Comparison of ENCODE assay signal across 12 cellular contexts in genomic region chr12:73421832-73422231, GRCh38.
A peak's percentile ranks its signal among the peaks of the same experiment; 100 is the strongest.
DNase-seq lines count a peak whose midpoint lies in the region; ATAC-seq and TF ChIP-seq lines count a peak whose summit lies in the region.
"Had no signal": no experiment of that assay in that cellular context is flagged by ENCODE, and none has a peak within 500 bp of the region (broad histone marks: within the 10 kb centered on the region; RNA-seq: fewer than 3 reads in every experiment).

No MANE protein-coding gene starts in this region.

- H3K36me3 Mint-ChIP-seq in activated naive CD8-positive, alpha-beta T cell treated with anti-CD3 and anti-CD28 coated beads, Interleukin-2, amount 50 U/mL, for 24 hours (ENCODE audit: low read depth): no peaks in the 10 kb centered on the region
- H3K36me3 Mint-ChIP-seq in activated naive CD8-positive, alpha-beta T cell treated with anti-CD3 and anti-CD28 coated beads for 36 hours: no peaks in the 10 kb centered on the region
- H3K36me3 Mint-ChIP-seq: T-cell had no signal

- TF ChIP-seq POLR2A in erythroblast (IDR thresholded peaks at IDR 0.05; ENCODE audit: low read length): no peak

- DNase-seq in activated naive CD8-positive, alpha-beta T cell treated with anti-CD3 and anti-CD28 coated beads, Interleukin-2, amount 50 U/mL, for 24 hours: no peak
- DNase-seq in activated naive CD8-positive, alpha-beta T cell treated with anti-CD3 and anti-CD28 coated beads for 36 hours: no peak
- DNase-seq in astrocyte of the spinal cord (ENCODE audit: low read depth, low spot score) (peak; percentile 42), SKM-1 treated with dmso at 0.1 percent for 144 hours (lab: John Stamatoyannopoulos, UW; ENCODE audit: unreplicated experiment) (no peak), erythroblast (lab: John Stamatoyannopoulos, UW) (no peak)
- no peak for DNase-seq in activated CD4-positive, CD25-positive, alpha-beta regulatory T cell (lab: John Stamatoyannopoulos, UW)
- DNase-seq: NCI-H446, T-cell, upper lobe of left lung had no signal

- peaks cover 18% of the 10 kb centered on the region for H3K9me3 Mint-ChIP-seq in activated naive CD8-positive, alpha-beta T cell treated with anti-CD3 and anti-CD28 coated beads, Interleukin-2, amount 50 U/mL, for 24 hours
- H3K9me3 Mint-ChIP-seq in activated naive CD8-positive, alpha-beta T cell treated with anti-CD3 and anti-CD28 coated beads for 36 hours: peaks cover 9% of the 10 kb centered on the region

- H3K4me1 Mint-ChIP-seq in activated naive CD8-positive, alpha-beta T cell treated with anti-CD3 and anti-CD28 coated beads, Interleukin-2, amount 50 U/mL, for 24 hours: no peaks in the 10 kb centered on the region
- H3K4me1 Mint-ChIP-seq in activated naive CD8-positive, alpha-beta T cell treated with anti-CD3 and anti-CD28 coated beads for 36 hours: no peaks in the 10 kb centered on the region

- ATAC-seq in activated naive CD8-positive, alpha-beta T cell treated with anti-CD3 and anti-CD28 coated beads, Interleukin-2, amount 50 U/mL, for 24 hours: peak; percentile 28
- peak; percentile 75 for ATAC-seq in HG03175 (IDR thresholded peaks at IDR 0.05; ENCODE audit: unreplicated experiment)
- ATAC-seq in HG03108 (IDR thresholded peaks at IDR 0.05; ENCODE audit: unreplicated experiment): no peak
- ATAC-seq: natural killer cell treated with Interleukin-12 subunit alpha and Interleukin-12 subunit beta and Interleukin-15 and Interleukin-18, amount 100 ng/mL, for 72 hours; T-cell had no signal

- H3K27me3 Mint-ChIP-seq in activated naive CD8-positive, alpha-beta T cell treated with anti-CD3 and anti-CD28 coated beads, Interleukin-2, amount 50 U/mL, for 24 hours: no peaks in the 10 kb centered on the region
- no peaks in the 10 kb centered on the region for H3K27me3 Mint-ChIP-seq in activated naive CD8-positive, alpha-beta T cell treated with anti-CD3 and anti-CD28 coated beads for 36 hours
- H3K27me3 Mint-ChIP-seq: natural killer cell treated with Interleukin-12 subunit alpha and Interleukin-12 subunit beta and Interleukin-15 and Interleukin-18, amount 100 ng/mL, for 72 hours; T-cell had no signal

- no peak overlapping the region for H3K4me3 Mint-ChIP-seq in activated naive CD8-positive, alpha-beta T cell treated with anti-CD3 and anti-CD28 coated beads, Interleukin-2, amount 50 U/mL, for 24 hours
- no peak overlapping the region for H3K4me3 Mint-ChIP-seq in activated naive CD8-positive, alpha-beta T cell treated with anti-CD3 and anti-CD28 coated beads for 36 hours
- H3K4me3 Mint-ChIP-seq: natural killer cell treated with Interleukin-12 subunit alpha and Interleukin-12 subunit beta and Interleukin-15 and Interleukin-18, amount 100 ng/mL, for 72 hours had no signal

- H3K4me3 ChIP-seq in astrocyte of the spinal cord (ENCODE audit: low read depth, low read length): no peak overlapping the region
- H3K4me3 ChIP-seq: upper lobe of left lung had no signal

- TF ChIP-seq CTCF in astrocyte of the spinal cord (IDR thresholded peaks at IDR 0.05; ENCODE audit: low read depth, low read length): no peak

- no peak overlapping the region for H3K27ac Mint-ChIP-seq in activated naive CD8-positive, alpha-beta T cell treated with anti-CD3 and anti-CD28 coated beads, Interleukin-2, amount 50 U/mL, for 24 hours
- no peak overlapping the region for H3K27ac Mint-ChIP-seq in activated naive CD8-positive, alpha-beta T cell treated with anti-CD3 and anti-CD28 coated beads for 36 hours
- H3K27ac Mint-ChIP-seq: natural killer cell treated with Interleukin-12 subunit alpha and Interleukin-12 subunit beta and Interleukin-15 and Interleukin-18, amount 100 ng/mL, for 72 hours; T-cell had no signal

- in situ Hi-C loops in astrocyte of the spinal cord (cut with HindIII; ENCODE audit: low sequenced_read_pairs): no loop called here
